Comparison of ENCODE assay signal across 25 cellular contexts in genomic region chr9:88725300-88726024, GRCh38.
"Had no signal": no experiment of that assay in that cellular context is flagged by ENCODE, and none has a peak within 500 bp of the region (broad histone marks: within the 10 kb centered on the region; RNA-seq: fewer than 3 reads in every experiment).

No MANE protein-coding gene starts in this region.

- H3K36me3 Mint-ChIP-seq: immature natural killer cell; naive thymus-derived CD4-positive, alpha-beta T cell; stimulated activated effector memory CD8-positive, alpha-beta T cell treated with anti-CD3 and anti-CD28 coated beads, Interleukin-12 subunit alpha, Interleukin-12 subunit beta, amount 100 ng/mL, for 72 hours had no signal

- DNase-seq: dorsolateral prefrontal cortex; effector CD4-positive, alpha-beta T cell; heart left ventricle; hippocampal formation; immature natural killer cell; islet precursor cell; kidney glomerular epithelial cell; left colon; mesendoderm; midbrain; naive thymus-derived CD4-positive, alpha-beta T cell; nephron progenitor cell; nucleus accumbens; stimulated activated CD4-positive, alpha-beta T cell treated with anti-CD3 and anti-CD28 coated beads, Interleukin-2, amount 100 ng/mL, for 24 hours; stimulated activated CD4-positive, alpha-beta T cell treated with anti-CD3 and anti-CD28 coated beads, Interleukin-4, amount 100 ng/mL, for 24 hours; stimulated activated naive CD4-positive, alpha-beta T cell treated with Interleukin-2 at 50 U/mL for 16 hours; stomach; thyroid gland; trophoblast cell had no signal

- H3K4me3 ChIP-seq: dorsolateral prefrontal cortex, heart left ventricle, lung, prostate gland, right atrium auricular region, stomach, thyroid gland, vagina had no signal

- H3K4me3 Mint-ChIP-seq: immature natural killer cell; naive thymus-derived CD4-positive, alpha-beta T cell; nephron progenitor cell; stimulated activated effector memory CD8-positive, alpha-beta T cell treated with anti-CD3 and anti-CD28 coated beads, Interleukin-12 subunit alpha, Interleukin-12 subunit beta, amount 100 ng/mL, for 72 hours had no signal

- ATAC-seq: left colon; naive thymus-derived CD4-positive, alpha-beta T cell; sciatic nerve; stimulated activated effector memory CD8-positive, alpha-beta T cell treated with anti-CD3 and anti-CD28 coated beads, Interleukin-12 subunit alpha, Interleukin-12 subunit beta, amount 100 ng/mL, for 72 hours had no signal

- H3K27ac Mint-ChIP-seq: immature natural killer cell; naive thymus-derived CD4-positive, alpha-beta T cell; nephron progenitor cell; stimulated activated effector memory CD8-positive, alpha-beta T cell treated with anti-CD3 and anti-CD28 coated beads, Interleukin-12 subunit alpha, Interleukin-12 subunit beta, amount 100 ng/mL, for 72 hours had no signal

- H3K27ac ChIP-seq: dorsolateral prefrontal cortex, heart left ventricle, prostate gland, right atrium auricular region, stomach, thyroid gland, vagina had no signal

- H3K4me1 Mint-ChIP-seq: immature natural killer cell; naive thymus-derived CD4-positive, alpha-beta T cell; stimulated activated effector memory CD8-positive, alpha-beta T cell treated with anti-CD3 and anti-CD28 coated beads, Interleukin-12 subunit alpha, Interleukin-12 subunit beta, amount 100 ng/mL, for 72 hours had no signal

- H3K27me3 ChIP-seq: heart left ventricle, right atrium auricular region, stomach, thyroid gland, vagina had no signal

- H3K36me3 ChIP-seq: heart left ventricle, prostate gland, right atrium auricular region, stomach, thyroid gland, vagina had no signal

- H3K9me3 ChIP-seq: heart left ventricle, prostate gland, right atrium auricular region, stomach, thyroid gland, vagina had no signal

- H3K4me1 ChIP-seq: prostate gland, stomach, thyroid gland, vagina had no signal
